Comparison of ENCODE assay signal across 15 cellular contexts in the genomic region with DNA sequence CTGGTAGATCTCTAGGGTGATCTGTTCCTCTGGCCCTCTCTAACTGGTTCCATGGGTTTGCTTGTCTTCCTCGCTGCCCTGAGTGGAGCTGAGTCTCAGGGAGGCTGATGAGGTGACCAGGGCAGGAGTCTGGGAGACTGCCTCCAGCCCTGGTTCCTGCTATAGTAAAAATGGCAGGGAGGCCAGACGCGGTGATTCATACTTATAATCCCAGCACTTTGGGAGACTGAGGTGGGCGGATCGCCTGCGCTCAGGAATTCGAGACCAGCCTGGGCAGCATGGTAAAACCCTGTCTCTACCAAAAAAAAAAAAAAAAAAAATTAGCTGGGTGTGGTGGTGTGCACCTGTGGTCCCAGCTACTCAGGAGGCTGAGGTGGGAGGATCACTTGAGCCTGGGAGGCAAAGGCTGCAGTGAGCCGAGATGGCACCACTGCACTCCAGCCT. TPM values are rescaled to one million over a fixed set of nuclear protein-coding genes. Genes with fewer than 3 reads are reported as not detected.
DNase-seq lines count a peak whose midpoint lies in the region; ATAC-seq, FAIRE-seq and TF ChIP-seq lines count a peak whose summit lies in the region.
"Not testable (repeated sequence)": the region's sequence is repeated elsewhere in the genome, so short reads cannot be mapped to it uniquely, and the experiment has no call there.
"Had no signal": no experiment of that assay in that cellular context is flagged by ENCODE, and none has a peak within 500 bp of the region (broad histone marks: within the 10 kb centered on the region; RNA-seq: fewer than 3 reads in every experiment).

No MANE protein-coding gene starts in this region.

- H4K12ac ChIP-seq in trophoblast cell (ENCODE audit: low read depth, low read length) = not testable (repeated sequence)

- peaks cover 86% of the 10 kb centered on the region for H3K79me2 ChIP-seq in astrocyte (ENCODE audit: insufficient read depth, low read length)
- H3K79me2 ChIP-seq in trophoblast cell (ENCODE audit: control insufficient read depth, insufficient read depth, low read length, poor library complexity) = peaks cover 22% of the 10 kb centered on the region

- H3K4me1 ChIP-seq in IMR-90 (ENCODE audit: control insufficient read depth, insufficient read depth, low read length) (peaks cover 13% of the 10 kb centered on the region), astrocyte (ENCODE audit: insufficient read depth, low read length) (peaks cover 33% of the 10 kb centered on the region), heart right ventricle (peaks cover 15 to 59% (median 53%) of the 10 kb centered on the region in 9 donors), trophoblast cell (ENCODE audit: control insufficient read depth in 1 of 2, insufficient read depth in 2 of 2, low read length in 2 of 2) (peaks cover 20 to 25% of the 10 kb centered on the region in 2 experiments), thoracic aorta (ENCODE audit: control insufficient read depth in 1 of 2, low read depth in 2 of 2) (peaks cover 26 to 37% of the 10 kb centered on the region in 2 donors)
- H3K4me1 ChIP-seq in lung (ENCODE audit: control insufficient read depth in 2 of 2, insufficient read depth in 2 of 2, low read length in 2 of 2) = not testable (repeated sequence)

- not testable (repeated sequence) for H3K4me2 ChIP-seq in IMR-90 (ENCODE audit: low read depth, low read length); trophoblast cell (ENCODE audit: low read length)
- H3K4me2 ChIP-seq in astrocyte (ENCODE audit: low read length) = peak overlapping the region; percentile 87

- not testable (repeated sequence) for H2BK15ac ChIP-seq in IMR-90 (ENCODE audit: low read depth, low read length)

- not testable (repeated sequence) for TF ChIP-seq CTCF in IMR-90 (conservative IDR thresholded peaks at IDR 0.05; ENCODE audit: low read depth, low read length); astrocyte (IDR thresholded peaks at IDR 0.05; ENCODE audit: insufficient read depth, low read depth, low read length); endothelial cell (IDR thresholded peaks at IDR 0.05; ENCODE audit: unreplicated experiment); heart right ventricle (IDR thresholded peaks at IDR 0.05); lung (IDR thresholded peaks at IDR 0.05; ENCODE audit: control extremely low read depth, extremely low read depth); thoracic aorta (IDR thresholded peaks at IDR 0.05)

- TF ChIP-seq POLR2A in IMR-90 (IDR thresholded peaks at IDR 0.05; ENCODE audit: low read depth, low read length) = not testable (repeated sequence)

- WGBS in IMR-90 (ENCODE audit: extremely low coverage in 2 of 2, insufficient read length in 1 of 2), 2 experiments = 86% methylated on average over 1 of the region's 8 CpGs; no CpG with 5 or more reads in 1 of the 2 experiments
- 67 to 80% methylated on average over 8 of the region's 8 CpGs for WGBS in heart right ventricle, 2 donors
- WGBS in lung, 2 donors = 86 to 93% methylated on average over 8 of the region's 8 CpGs
- WGBS in trophoblast cell (ENCODE audit: extremely low coverage, insufficient coverage, insufficient read length) = no CpG with 5 or more reads among the region's 8 CpGs

- not testable (repeated sequence) for H3K27me3 ChIP-seq in IMR-90 (ENCODE audit: control insufficient read depth, insufficient read depth, low read length); astrocyte (ENCODE audit: insufficient read depth, low read length); heart right ventricle; lung (ENCODE audit: control insufficient read depth, insufficient read depth); trophoblast cell (ENCODE audit: insufficient read depth, low read length); thoracic aorta (replicated peaks; ENCODE audit: insufficient read depth)

- H2AFZ ChIP-seq in IMR-90 (replicated peaks; ENCODE audit: low read length, poor library complexity); astrocyte (ENCODE audit: low read depth, low read length); trophoblast cell (ENCODE audit: insufficient read depth, low read length, poor library complexity): not testable (repeated sequence)

- intact Hi-C loops in IMR-90 (cut with micrococcal nuclease) (loop anchor here (5.0 to 10.0 kb wide), 3 partner anchors 106 to 446 kb away; partner anchors contain the start of genes LYRM9 and NLK), heart right ventricle (cut with DNase I) (loop anchor here in 3 of 10 donors (1.0 to 10.0 kb wide), 5 partner anchors 19 to 616 kb away; partner anchors contain the start of genes NLK (in 2 of the 3), PHF12 (in 2 of the 3) and POLDIP2 (in 1 of the 3))

- not testable (repeated sequence) for H3K4me3 Mint-ChIP-seq in astrocyte (ENCODE audit: unreplicated experiment)
- H3K4me3 Mint-ChIP-seq in endothelial cell (ENCODE audit: unreplicated experiment) = peak overlapping the region; percentile 82

- not testable (repeated sequence) for H4K5ac ChIP-seq in IMR-90 (ENCODE audit: low read depth, low read length)

- H4K91ac ChIP-seq in IMR-90 (ENCODE audit: insufficient read depth, low read depth, low read length) = peak overlapping the region; percentile 63; the same call in 1 of the 2 replicates
- H4K91ac ChIP-seq in trophoblast cell (ENCODE audit: low read depth, low read length) = not testable (repeated sequence)

- H2BK5ac ChIP-seq in IMR-90 (ENCODE audit: low read depth, low read length, poor library complexity, severe bottlenecking) = peak overlapping the region; percentile 57
- H2BK5ac ChIP-seq in trophoblast cell (ENCODE audit: low read depth, low read length, poor library complexity) = not testable (repeated sequence)

- H3K56ac ChIP-seq in IMR-90 (ENCODE audit: extremely low read depth, insufficient read depth, low read length) = not testable (repeated sequence)

- not testable (repeated sequence) for H3K27ac ChIP-seq in IMR-90 (ENCODE audit: insufficient read depth, low read length)
- H3K27ac ChIP-seq in astrocyte (ENCODE audit: low read depth, low read length) (peak overlapping the region; percentile 99), heart right ventricle (peak overlapping the region; percentile 37 to 99 (median 98)), lung (ENCODE audit: low read depth in 1 of 2, low read length in 1 of 2) (peak overlapping the region; percentile 54 to 61), trophoblast cell (ENCODE audit: low read depth, low read length) (peak overlapping the region; percentile 37), thoracic aorta (peak overlapping the region; percentile 56 to 94)

- not testable (repeated sequence) for H3K14ac ChIP-seq in IMR-90 (replicated peaks; ENCODE audit: low read depth, low read length); trophoblast cell (ENCODE audit: low read length)

- H3K27ac Mint-ChIP-seq in astrocyte (ENCODE audit: unreplicated experiment) (peak overlapping the region; percentile 91), endothelial cell (ENCODE audit: unreplicated experiment) (peak overlapping the region; percentile 16)

- not testable (repeated sequence) for H2AK9ac ChIP-seq in IMR-90 (replicated peaks; ENCODE audit: low read depth, low read length, poor library complexity)

- H3K23ac ChIP-seq in IMR-90 (ENCODE audit: low read depth, low read length); trophoblast cell (ENCODE audit: low read length): not testable (repeated sequence)

- POLR2A ChIA-PET in IMR-90 (lab: Charles Lee; ENCODE audit: unreplicated experiment) = not testable (repeated sequence)

- H2BK20ac ChIP-seq in IMR-90 (ENCODE audit: low read depth, low read length) = not testable (repeated sequence)

- H3K27me3 Mint-ChIP-seq in astrocyte (ENCODE audit: low read depth, unreplicated experiment) = not testable (repeated sequence)
- peaks cover 24% of the 10 kb centered on the region for H3K27me3 Mint-ChIP-seq in endothelial cell (ENCODE audit: unreplicated experiment)

- H4K20me1 ChIP-seq in IMR-90 (ENCODE audit: insufficient read depth, low read length) (peaks cover 45% of the 10 kb centered on the region; the same call in 1 of the 2 replicates), astrocyte (ENCODE audit: insufficient read depth, low read length) (peaks cover 68% of the 10 kb centered on the region)

- H2BK120ac ChIP-seq in IMR-90 (ENCODE audit: low read depth, low read length); trophoblast cell (ENCODE audit: insufficient read depth, low read length, poor library complexity): not testable (repeated sequence)

- peak overlapping the region; percentile 59 for H2AK5ac ChIP-seq in IMR-90 (ENCODE audit: low read depth, low read length)
- not testable (repeated sequence) for H2AK5ac ChIP-seq in trophoblast cell (ENCODE audit: low read length)

- not testable (repeated sequence) for H3K36me3 Mint-ChIP-seq in astrocyte (ENCODE audit: low read depth, unreplicated experiment)
- H3K36me3 Mint-ChIP-seq in endothelial cell (ENCODE audit: low read depth, unreplicated experiment) = peaks cover 33% of the 10 kb centered on the region

- H3K4ac ChIP-seq in IMR-90 (ENCODE audit: low read depth, low read length) (peak overlapping the region; percentile 81; the same call in 1 of the 2 replicates), trophoblast cell (ENCODE audit: low read depth, low read length) (peak overlapping the region; percentile 38)

- peaks cover 42% of the 10 kb centered on the region for H3K36me3 ChIP-seq in IMR-90 (ENCODE audit: control insufficient read depth, insufficient read depth, low read length)
- peaks cover 31% of the 10 kb centered on the region for H3K36me3 ChIP-seq in astrocyte (ENCODE audit: insufficient read depth, low read length)
- H3K36me3 ChIP-seq in heart right ventricle = peaks cover 3 to 51% (median 44%) of the 10 kb centered on the region in 9 donors
- peaks cover 14 to 41% of the 10 kb centered on the region in 2 donors for H3K36me3 ChIP-seq in lung (ENCODE audit: control insufficient read depth in 2 of 2, insufficient read depth in 2 of 2, low read length in 2 of 2)
- peaks cover 45 to 47% of the 10 kb centered on the region in 2 experiments for H3K36me3 ChIP-seq in trophoblast cell (ENCODE audit: control insufficient read depth in 1 of 2, insufficient read depth in 2 of 2, low read length in 2 of 2)
- peaks cover 28% of the 10 kb centered on the region for H3K36me3 ChIP-seq in thoracic aorta

- H3K4me3 ChIP-seq in IMR-90 (ENCODE audit: insufficient read depth, low read depth, low read length); lung; trophoblast cell (ENCODE audit: low read depth, low read length); thoracic aorta: not testable (repeated sequence)
- H3K4me3 ChIP-seq in astrocyte (ENCODE audit: insufficient read depth, low read depth, low read length) (peak overlapping the region; percentile 21), heart right ventricle (peak overlapping the region in 5 of 10 donors; percentile 7 to 94 (median 31))

- H4K8ac ChIP-seq in IMR-90 (ENCODE audit: low read depth in 2 of 2, low read length in 2 of 2) = peak overlapping the region in 1 of 2 experiments; percentile 35; a peak in 1 of 4 replicates
- peak overlapping the region; percentile 15 for H4K8ac ChIP-seq in trophoblast cell (ENCODE audit: low read depth, low read length)

- H3K79me1 ChIP-seq in IMR-90 (ENCODE audit: low read depth in 1 of 2, low read length in 2 of 2) (peaks cover 37 to 91% of the 10 kb centered on the region in 2 experiments), trophoblast cell (ENCODE audit: low read length) (peaks cover 11% of the 10 kb centered on the region)

- H3K9me3 Mint-ChIP-seq in astrocyte (ENCODE audit: unreplicated experiment); endothelial cell (ENCODE audit: unreplicated experiment): not testable (repeated sequence)

- H3K9me1 ChIP-seq in IMR-90 (ENCODE audit: insufficient read depth, low read length) = peaks cover 16% of the 10 kb centered on the region

- H3K4me1 Mint-ChIP-seq in astrocyte (ENCODE audit: low read depth, unreplicated experiment) = peaks cover 26% of the 10 kb centered on the region
- peaks cover 43% of the 10 kb centered on the region for H3K4me1 Mint-ChIP-seq in endothelial cell (ENCODE audit: unreplicated experiment)

- dilution Hi-C loops in IMR-90 (cut with HindIII; ENCODE audit: low sequenced_read_pairs, unreplicated experiment) = not testable (repeated sequence)

- in situ Hi-C loops in IMR-90 (cut with MboI; ENCODE audit: low sequenced_read_pairs) = loop anchor here (25.0 kb wide), 1 partner anchor 801 kb away; no protein-coding TSS in a partner anchor

- not testable (repeated sequence) for H2BK12ac ChIP-seq in trophoblast cell (ENCODE audit: low read length)

- not testable (repeated sequence) for H3K9me3 ChIP-seq in IMR-90 (ENCODE audit: control insufficient read depth, insufficient read depth, low read length); astrocyte (ENCODE audit: insufficient read depth, low read depth, low read length); heart right ventricle; lung (ENCODE audit: control insufficient read depth in 2 of 2, insufficient read depth in 1 of 2, low read length in 1 of 2); trophoblast cell (ENCODE audit: insufficient read depth, low read depth, low read length); thoracic aorta

- FAIRE-seq in astrocyte (lab: Jason Lieb, UNC) = not testable (repeated sequence)

- not testable (repeated sequence) for H3K9ac ChIP-seq in IMR-90 (ENCODE audit: low read depth, low read length); trophoblast cell (ENCODE audit: low read length)
- peak overlapping the region; percentile 99 for H3K9ac ChIP-seq in astrocyte (ENCODE audit: low read length)

- DNase-seq in IMR-90; astrocyte (ENCODE audit: low read depth); endothelial cell (ENCODE audit: low spot score); heart right ventricle; lung (ENCODE audit: low spot score); trophoblast cell; thoracic aorta (ENCODE audit: low spot score): not testable (repeated sequence)

- not testable (repeated sequence) for H3K18ac ChIP-seq in IMR-90 (ENCODE audit: low read depth, low read length); trophoblast cell (ENCODE audit: low read length)

- not testable (repeated sequence) for ATAC-seq in IMR-90 (ENCODE audit: low read depth); heart right ventricle; lung (ENCODE audit: insufficient read depth, low FRiP score); thoracic aorta (ENCODE audit: insufficient number of reproducible peaks, low FRiP score, low read depth)

- not testable (repeated sequence) for TF ChIP-seq RAD21 in IMR-90 (IDR thresholded peaks at IDR 0.05; ENCODE audit: low read length)

- CTCF ChIA-PET in IMR-90 (lab: Yijun Ruan, JAX) = not testable (repeated sequence)

- BruUV-seq in IMR-90 (replicated peaks; lab: Mats Ljungman, UMichigan) = not testable (repeated sequence)

RNA-seq across cellular contexts. Expression of gene TNFAIP1, which starts 3.2 kb away (rescaled TPM):
- 45.3 and 49.1 TPM in 2 replicates for total RNA-seq in IMR-90 (2012; rRNA removed)
- polyA plus RNA-seq in IMR-90 (2012; rRNA removed) = 62.9 and 75.9 TPM in 2 replicates
- 34.5 and 53.3 TPM in 2 replicates for polyA plus RNA-seq in IMR-90 (2012; cell fraction: cytosol; rRNA removed)
- 93.6 and 106 TPM in 2 replicates for polyA plus RNA-seq in IMR-90 (2012; cell fraction: nucleus; rRNA removed; ENCODE audit: low replicate concordance)
- 87.0 and 100 TPM in 2 replicates for total RNA-seq in astrocyte
- 104 TPM for total RNA-seq in endothelial cell (ENCODE audit: unreplicated experiment)
- 10 to 100 TPM; 33.0 to 87.6 (median 45.8) TPM for total RNA-seq in heart right ventricle
- 10 to 100 TPM; 15.1 to 33.8 TPM for polyA plus RNA-seq in heart right ventricle
- 10 to 100 TPM; 35.0 to 59.6 TPM for total RNA-seq in lung
- polyA plus RNA-seq in lung = 10 to 100 TPM; 17.7 to 36.9 TPM
- polyA plus RNA-seq in trophoblast cell (2013) = 64.5 and 64.8 TPM in 2 replicates
- total RNA-seq in thoracic aorta = 10 to 100 TPM; 43.3 to 66.1 TPM

RNA-seq across cellular contexts. Expression of gene IFT20, which starts 3.5 kb away (rescaled TPM):
- total RNA-seq in IMR-90 (2012; rRNA removed) (25.5 and 37.8 TPM in 2 replicates), astrocyte (69.9 and 70.4 TPM in 2 replicates), endothelial cell (ENCODE audit: unreplicated experiment) (47.2 TPM), heart right ventricle (10 to 100 TPM in 7 of 10 donors, 1 to 10 TPM in 3; 8.5 to 15.4 (median 10.8) TPM), lung (10 to 100 TPM; 29.5 to 36.0 TPM), thoracic aorta (10 to 100 TPM; 37.4 to 38.4 TPM)
- polyA plus RNA-seq in IMR-90 (2012; rRNA removed) (40.0 and 46.3 TPM in 2 replicates), heart right ventricle (10 to 100 TPM; 16.8 to 38.2 TPM), lung (10 to 100 TPM; 35.6 to 74.1 TPM)
- 30.3 and 41.1 TPM in 2 replicates for polyA plus RNA-seq in IMR-90 (2012; cell fraction: cytosol; rRNA removed)
- 84.5 and 162 TPM in 2 replicates for polyA plus RNA-seq in IMR-90 (2012; cell fraction: nucleus; rRNA removed; ENCODE audit: low replicate concordance)
- polyA plus RNA-seq in trophoblast cell (2013) = 49.1 and 51.9 TPM in 2 replicates

RNA-seq across cellular contexts. Expression of gene POLDIP2, which starts 18.5 kb away (rescaled TPM):
- 58.3 and 66.7 TPM in 2 replicates for total RNA-seq in IMR-90 (2012; rRNA removed)
- polyA plus RNA-seq in IMR-90 (2012; rRNA removed) = 72.0 and 77.8 TPM in 2 replicates
- 70.5 and 80.8 TPM in 2 replicates for polyA plus RNA-seq in IMR-90 (2012; cell fraction: cytosol; rRNA removed)
- polyA plus RNA-seq in IMR-90 (2012; cell fraction: nucleus; rRNA removed; ENCODE audit: low replicate concordance) = 33.1 and 46.5 TPM in 2 replicates
- 78.6 and 79.1 TPM in 2 replicates for total RNA-seq in astrocyte
- total RNA-seq in endothelial cell (ENCODE audit: unreplicated experiment) = 57.2 TPM
- total RNA-seq in heart right ventricle = 100 to 1,000 TPM; 144 to 176 (median 160) TPM
- polyA plus RNA-seq in heart right ventricle = 100 to 1,000 TPM in 1 of 2 donors, 10 to 100 TPM in 1; 66.4 to 149 TPM
- 10 to 100 TPM; 38.7 to 82.6 TPM for total RNA-seq in lung
- 10 to 100 TPM; 43.6 to 80.9 TPM for polyA plus RNA-seq in lung
- polyA plus RNA-seq in trophoblast cell (2013) = 43.5 and 44.3 TPM in 2 replicates
- total RNA-seq in thoracic aorta = 10 to 100 TPM; 54.9 to 68.2 TPM

RNA-seq across cellular contexts. Expression of gene TMEM97, which starts 19.8 kb away (rescaled TPM):
- total RNA-seq in IMR-90 (2012; rRNA removed) = 21.3 and 23.1 TPM in 2 replicates
- 10.4 and 12.3 TPM in 2 replicates for polyA plus RNA-seq in IMR-90 (2012; rRNA removed)
- 5.1 and 8.9 TPM in 2 replicates for polyA plus RNA-seq in IMR-90 (2012; cell fraction: cytosol; rRNA removed)
- 1.6 and 2.6 TPM in 2 replicates for polyA plus RNA-seq in IMR-90 (2012; cell fraction: nucleus; rRNA removed; ENCODE audit: low replicate concordance)
- total RNA-seq in astrocyte = 13.4 and 20.4 TPM in 2 replicates
- 59.4 TPM for total RNA-seq in endothelial cell (ENCODE audit: unreplicated experiment)
- total RNA-seq in heart right ventricle = 1 to 10 TPM; 2.3 to 4.4 (median 3.2) TPM
- polyA plus RNA-seq in heart right ventricle = 1 to 10 TPM; 1.6 to 5.2 TPM
- total RNA-seq in lung = 10 to 100 TPM; 23.5 to 62.6 TPM
- polyA plus RNA-seq in lung = 10 to 100 TPM; 35.3 to 42.2 TPM
- 334 and 337 TPM in 2 replicates for polyA plus RNA-seq in trophoblast cell (2013)
- total RNA-seq in thoracic aorta = 1 to 10 TPM; 1.1 to 5.9 TPM

RNA-seq across cellular contexts. Expression of gene SEBOX, which starts 26.2 kb away (rescaled TPM):
- total RNA-seq in IMR-90 (2012; rRNA removed) = not detected in 2 replicates
- polyA plus RNA-seq in IMR-90 (2012; rRNA removed) = not detected in 2 replicates
- polyA plus RNA-seq in IMR-90 (2012; cell fraction: cytosol; rRNA removed) = not detected in 2 replicates
- not detected in 2 replicates for polyA plus RNA-seq in IMR-90 (2012; cell fraction: nucleus; rRNA removed; ENCODE audit: low replicate concordance)
- total RNA-seq in astrocyte = not detected in 2 replicates
- not detected for total RNA-seq in endothelial cell (ENCODE audit: unreplicated experiment)
- total RNA-seq in heart right ventricle = not detected
- not detected for polyA plus RNA-seq in heart right ventricle
- not detected for total RNA-seq in lung
- not detected for polyA plus RNA-seq in lung
- not detected in 2 replicates for polyA plus RNA-seq in trophoblast cell (2013)
- not detected for total RNA-seq in thoracic aorta
- total RNA-seq: activated naive CD8-positive, alpha-beta T cell treated with anti-CD3 and anti-CD28 coated beads, Interleukin-2, amount 10 ng/mL, durations not matched to agents 7 days and 5 days; dorsolateral prefrontal cortex; H4; HT-29; myocyte; pulmonary artery endothelial cell; T-helper 1 cell treated with Interleukin-12 subunit alpha and Interleukin-12 subunit beta and Interleukin-4 antibody, amounts not matched to agents 30 ng/mL and 1 ng/mL, for 36 hours; temporal lobe had no signal
